In the genomic region with DNA sequence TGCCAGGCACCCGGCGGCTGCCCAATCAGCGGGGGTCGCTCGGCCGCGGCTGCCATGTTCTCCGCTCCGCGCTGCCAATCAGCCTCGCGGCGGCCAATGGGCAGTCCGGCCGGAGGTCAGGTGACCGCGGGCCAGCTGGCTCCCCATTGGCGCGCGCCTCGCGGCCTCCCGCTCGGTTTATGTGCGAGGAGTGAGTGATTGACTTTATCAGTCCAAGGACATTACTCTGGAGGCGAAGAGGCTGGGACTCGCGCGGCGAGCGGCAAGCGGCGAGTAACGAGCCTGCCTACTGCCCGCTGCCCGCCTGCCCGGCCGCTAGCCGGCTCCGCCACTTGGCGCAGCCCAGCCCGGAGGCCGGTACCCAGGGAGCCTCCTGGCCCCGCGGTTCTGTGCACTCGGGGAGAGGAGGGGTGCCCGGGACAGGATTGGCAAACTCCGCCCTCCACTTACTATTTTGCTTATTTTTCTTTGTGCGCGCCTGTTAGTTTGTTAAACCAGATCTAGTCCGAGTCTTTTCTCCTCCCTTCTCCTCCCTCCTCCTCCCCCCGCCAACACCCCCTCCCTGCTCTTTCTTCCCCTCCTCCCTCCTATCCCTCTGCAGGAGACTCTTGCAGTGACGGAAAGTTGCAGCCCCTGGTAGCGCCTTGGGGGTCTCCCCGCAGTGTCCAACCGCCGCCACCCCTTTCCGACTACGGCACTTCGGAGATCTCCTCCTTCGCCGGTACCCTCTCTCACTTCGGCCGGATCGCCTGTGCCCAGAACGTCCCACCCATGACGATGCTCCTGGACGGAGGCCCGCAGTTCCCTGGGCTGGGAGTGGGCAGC, we compare ENCODE assay signal across 8 cellular contexts. TPM values are rescaled to one million over a fixed set of nuclear protein-coding genes. Genes with fewer than 3 reads are reported as not detected.
A peak's percentile ranks its signal among the peaks of the same experiment; 100 is the strongest.
DNase-seq lines count a peak whose midpoint lies in the region; ATAC-seq and TF ChIP-seq lines count a peak whose summit lies in the region.

ZIC3 (plus strand) TSS at position 207 of the 825 bp plus-strand sequence; CDS start at position 772, 565 bp downstream.

- 29% methylated on average over 15 of the region's 69 CpGs for WGBS in esophagus muscularis mucosa

- peak within 1 kb of the TSS; percentile 60 to 69 (median 63) for H3K4me3 ChIP-seq in esophagus muscularis mucosa

- peaks cover 10 to 18% (median 18%) of the 10 kb centered on the region in 3 donors for H3K4me1 Mint-ChIP-seq in naive B cell

- peaks cover 7 to 9% of the 10 kb centered on the region in 2 donors for H3K36me3 Mint-ChIP-seq in naive B cell

- H3K27ac Mint-ChIP-seq in naive B cell = peak within 1 kb of the TSS in 1 of 6 donors; percentile 7

- peaks cover 4 to 32% (median 28%) of the 10 kb centered on the region in 4 donors for H3K4me1 ChIP-seq in esophagus muscularis mucosa

- peak; percentile 86 for DNase-seq in G401 (ENCODE audit: low spot score)
- peak; percentile 49 for DNase-seq in RWPE1 (ENCODE audit: low spot score)
- DNase-seq in esophagus muscularis mucosa (ENCODE audit: extremely low spot score) = no peak
- no peak for DNase-seq in naive B cell
- no peak for DNase-seq in HCEC 1CT
- no peak for DNase-seq in activated gamma-delta T cell treated with Interleukin-2 at 50 U/mL for 16 hours

- peaks cover 0 to 91% (median 60%) of the 10 kb centered on the region in 4 donors for H3K27me3 ChIP-seq in esophagus muscularis mucosa

- H3K27ac ChIP-seq in RWPE1 (no peak within 1 kb of the TSS), esophagus muscularis mucosa (replicated peaks in 1 of 4) (no peak within 1 kb of the TSS)

- ATAC-seq in naive B cell (ENCODE audit: low read depth in 2 of 2) (no peak), GM21390 (IDR thresholded peaks at IDR 0.05; ENCODE audit: unreplicated experiment) (no peak), HG03159 (IDR thresholded peaks at IDR 0.05; ENCODE audit: unreplicated experiment) (no peak)

- H3K9me3 ChIP-seq in esophagus muscularis mucosa = no peaks in the 10 kb centered on the region

- no peaks in the 10 kb centered on the region for H3K36me3 ChIP-seq in esophagus muscularis mucosa

- TF ChIP-seq POLR2A in esophagus muscularis mucosa (IDR thresholded peaks at IDR 0.05; ENCODE audit: low read depth) = no peak

- CTCF ChIA-PET in RWPE1 (lab: Yijun Ruan, JAX) = no interaction called here

- H3K4me3 Mint-ChIP-seq in naive B cell = peak within 1 kb of the TSS; percentile 0 to 65 (median 56)

- TF ChIP-seq EP300 in esophagus muscularis mucosa (IDR thresholded peaks at IDR 0.05) = no peak

- intact Hi-C loops in esophagus muscularis mucosa (cut with DNase I) = no loop called here

- in situ Hi-C loops in G401 (cut with HindIII; ENCODE audit: low sequenced_read_pairs) = no loop called here

- H3K9me3 Mint-ChIP-seq in naive B cell = peaks cover 1 to 28% (median 12%) of the 10 kb centered on the region in 7 donors

- H3K27me3 Mint-ChIP-seq in naive B cell = peaks cover 37 to 82% (median 62%) of the 10 kb centered on the region in 3 donors

- POLR2A ChIA-PET in RWPE1 (lab: Yijun Ruan, JAX; ENCODE audit: low non-redundant PET) = no interaction called here

- TF ChIP-seq CTCF in RWPE1 (conservative IDR thresholded peaks at IDR 0.05; ENCODE audit: low read depth) = no peak
- TF ChIP-seq CTCF in esophagus muscularis mucosa (IDR thresholded peaks at IDR 0.05) = no peak

RNA-seq across cellular contexts. Expression of gene ZIC3, which starts in this region (rescaled TPM):
- not detected in 2 replicates for total RNA-seq in G401 (2014; rRNA removed; shearing (Covaris generic))
- not detected for total RNA-seq in esophagus muscularis mucosa
- not detected for polyA plus RNA-seq in naive B cell (ENCODE audit: low read depth in 6 of 6)

Comparison
In these comparisons a context has a peak if more than half of its experiments do, and no peak if none do; other contexts are left out.
1. Peak in DNase-seq in G401; RNA of the gene not detected or under 1 TPM.